ENCODE assay signal across 10 cellular contexts in genomic region chr9:19493845-19494244, GRCh38.
DNase-seq lines count a peak whose midpoint lies in the region; ATAC-seq and TF ChIP-seq lines count a peak whose summit lies in the region.
"Had no signal": no experiment of that assay in that cellular context is flagged by ENCODE, and none has a peak within 500 bp of the region (broad histone marks: within the 10 kb centered on the region; RNA-seq: fewer than 3 reads in every experiment).

No MANE protein-coding gene starts in this region.

- H3K27me3 ChIP-seq in right atrium auricular region, result no peaks in the 10 kb centered on the region
- no peaks in the 10 kb centered on the region for H3K27me3 ChIP-seq in thoracic aorta (replicated peaks; ENCODE audit: insufficient read depth)

- H3K9me3 Mint-ChIP-seq in activated T-cell treated with anti-CD3 and anti-CD28 coated beads, Interleukin-2, amount 50 U/mL, for 72 hours, result no peaks in the 10 kb centered on the region
- H3K9me3 Mint-ChIP-seq in activated T-cell treated with anti-CD3 and anti-CD28 coated beads, Interleukin-2, amount 50 U/mL, for 4 hours, result no peaks in the 10 kb centered on the region
- peaks cover 0 to 3% (median 0%) of the 10 kb centered on the region in 5 experiments for H3K9me3 Mint-ChIP-seq in brain

- H3K4me3 ChIP-seq in right atrium auricular region, result peak overlapping the region; percentile 1 to 35
- H3K4me3 ChIP-seq in thoracic aorta, result peak overlapping the region; percentile 73
- H3K4me3 ChIP-seq: lung had no signal

- peaks cover 21% of the 10 kb centered on the region for H3K4me1 Mint-ChIP-seq in activated T-cell treated with anti-CD3 and anti-CD28 coated beads, Interleukin-2, amount 50 U/mL, for 72 hours (ENCODE audit: low read depth)
- H3K4me1 Mint-ChIP-seq in activated T-cell treated with anti-CD3 and anti-CD28 coated beads, Interleukin-2, amount 50 U/mL, for 4 hours (ENCODE audit: low read depth), result peaks cover 11% of the 10 kb centered on the region
- H3K4me1 Mint-ChIP-seq in brain, result peaks cover 26% of the 10 kb centered on the region

- H3K36me3 ChIP-seq in right atrium auricular region (no peaks in the 10 kb centered on the region), thoracic aorta (no peaks in the 10 kb centered on the region)

- ATAC-seq in activated T-cell treated with anti-CD3 and anti-CD28 coated beads, Interleukin-2, amount 50 U/mL, for 72 hours (replicated peaks in 1 of 2), result no peak
- no peak for ATAC-seq in activated T-cell treated with anti-CD3 and anti-CD28 coated beads, Interleukin-2, amount 50 U/mL, for 4 hours
- ATAC-seq in thoracic aorta (ENCODE audit: insufficient number of reproducible peaks, low FRiP score, low read depth), result no peak
- ATAC-seq in GM19397 (IDR thresholded peaks at IDR 0.05; ENCODE audit: unreplicated experiment), result no peak
- no peak for ATAC-seq in GM18867 (IDR thresholded peaks at IDR 0.05; ENCODE audit: unreplicated experiment)

- peaks cover 0 to 17% of the 10 kb centered on the region in 2 donors for H3K4me1 ChIP-seq in right atrium auricular region
- peaks cover 6 to 16% of the 10 kb centered on the region in 2 donors for H3K4me1 ChIP-seq in thoracic aorta (ENCODE audit: control insufficient read depth in 1 of 2, low read depth in 2 of 2)

- peaks cover 17% of the 10 kb centered on the region for H3K27me3 Mint-ChIP-seq in activated T-cell treated with anti-CD3 and anti-CD28 coated beads, Interleukin-2, amount 50 U/mL, for 72 hours (ENCODE audit: low read depth)
- H3K27me3 Mint-ChIP-seq in activated T-cell treated with anti-CD3 and anti-CD28 coated beads, Interleukin-2, amount 50 U/mL, for 4 hours (ENCODE audit: low read depth), result peaks cover 2% of the 10 kb centered on the region
- H3K27me3 Mint-ChIP-seq in brain, result peaks cover 10% of the 10 kb centered on the region

- H3K9me3 ChIP-seq in right atrium auricular region (no peaks in the 10 kb centered on the region), thoracic aorta (no peaks in the 10 kb centered on the region)

- H3K27ac ChIP-seq in right atrium auricular region (peak overlapping the region; percentile 43 to 75), thoracic aorta (no peak overlapping the region)

- peak overlapping the region; percentile 54 to 70 for H3K4me3 Mint-ChIP-seq in activated T-cell treated with anti-CD3 and anti-CD28 coated beads, Interleukin-2, amount 50 U/mL, for 72 hours
- no peak overlapping the region for H3K4me3 Mint-ChIP-seq in activated T-cell treated with anti-CD3 and anti-CD28 coated beads, Interleukin-2, amount 50 U/mL, for 4 hours
- H3K4me3 Mint-ChIP-seq in brain, result peak overlapping the region in 2 of 5 experiments; percentile 62 to 75

- no peak overlapping the region for H3K27ac Mint-ChIP-seq in activated T-cell treated with anti-CD3 and anti-CD28 coated beads, Interleukin-2, amount 50 U/mL, for 72 hours
- peak overlapping the region in 4 of 5 experiments; percentile 66 to 86 (median 76) for H3K27ac Mint-ChIP-seq in brain

- no peak for TF ChIP-seq CTCF in brain (conservative IDR thresholded peaks at IDR 0.05)
- TF ChIP-seq CTCF in right atrium auricular region (IDR thresholded peaks at IDR 0.05), result no peak
- no peak for TF ChIP-seq CTCF in thoracic aorta (IDR thresholded peaks at IDR 0.05)

- H3K36me3 Mint-ChIP-seq in activated T-cell treated with anti-CD3 and anti-CD28 coated beads, Interleukin-2, amount 50 U/mL, for 72 hours (ENCODE audit: insufficient read depth in 2 of 2), result no peaks in the 10 kb centered on the region
- no peaks in the 10 kb centered on the region for H3K36me3 Mint-ChIP-seq in activated T-cell treated with anti-CD3 and anti-CD28 coated beads, Interleukin-2, amount 50 U/mL, for 4 hours (ENCODE audit: insufficient read depth)
- no peaks in the 10 kb centered on the region for H3K36me3 Mint-ChIP-seq in brain

- DNase-seq in activated T-cell treated with anti-CD3 and anti-CD28 coated beads, Interleukin-2, amount 50 U/mL, for 72 hours, result no peak
- DNase-seq in activated T-cell treated with anti-CD3 and anti-CD28 coated beads, Interleukin-2, amount 50 U/mL, for 4 hours, result no peak
- no peak for DNase-seq in right atrium auricular region (ENCODE audit: low spot score)
- no peak for DNase-seq in thoracic aorta (ENCODE audit: low spot score)
- DNase-seq in CD1c-positive myeloid dendritic cell (ENCODE audit: extremely low spot score), result no peak
- DNase-seq: activated CD4-positive, alpha-beta T cell treated with anti-CD3 and anti-CD28 coated beads for 1 hour had no signal

Comparison
In these comparisons a context has a peak if more than half of its experiments do, and no peak if none do; other contexts are left out.
1. H3K27ac ChIP-seq: peak in right atrium auricular region (2 of 2); none in thoracic aorta (0 of 2).